In genomic region chr1:24727490-24728214, GRCh38 we compare ENCODE assay signal across 8 cellular contexts. TPM values are rescaled to one million over a fixed set of nuclear protein-coding genes. Genes with fewer than 3 reads are reported as not detected.
DNase-seq lines count a peak whose midpoint lies in the region; ATAC-seq and TF ChIP-seq lines count a peak whose summit lies in the region.

No MANE protein-coding gene starts in this region.

- H3K9me3 ChIP-seq in transverse colon: no peaks in the 10 kb centered on the region

- peaks cover 6 to 30% (median 11%) of the 10 kb centered on the region in 4 donors for H3K4me1 ChIP-seq in transverse colon

- no peak for TF ChIP-seq POLR2A in transverse colon (IDR thresholded peaks at IDR 0.05)

- intact Hi-C loops in transverse colon (cut with DNase I; ENCODE audit: low total_unique reads): no loop called here

- H3K4me1 Mint-ChIP-seq in activated naive CD8-positive, alpha-beta T cell treated with anti-CD3 and anti-CD28 coated beads for 36 hours: peaks cover 6% of the 10 kb centered on the region

- 49 to 69% methylated on average over 3 to 9 of the region's 9 CpGs for WGBS in transverse colon (ENCODE audit: low coverage in 1 of 2), 2 donors

- no peaks in the 10 kb centered on the region for H3K36me3 Mint-ChIP-seq in activated naive CD8-positive, alpha-beta T cell treated with anti-CD3 and anti-CD28 coated beads for 36 hours

- TF ChIP-seq EP300 in transverse colon (IDR thresholded peaks at IDR 0.05; ENCODE audit: low read depth): no peak

- ATAC-seq in HG03558 (IDR thresholded peaks at IDR 0.05; ENCODE audit: extremely low read depth, unreplicated experiment): peak; percentile 56

- no peaks in the 10 kb centered on the region for H3K27me3 ChIP-seq in transverse colon

- H3K36me3 ChIP-seq in transverse colon: no peaks in the 10 kb centered on the region

- H3K27me3 Mint-ChIP-seq in activated naive CD8-positive, alpha-beta T cell treated with anti-CD3 and anti-CD28 coated beads for 36 hours: peaks cover 4% of the 10 kb centered on the region

- no peak overlapping the region for H3K4me3 ChIP-seq in transverse colon

- TF ChIP-seq CTCF in transverse colon (IDR thresholded peaks at IDR 0.05): no peak

- H3K27ac ChIP-seq in transverse colon: peak overlapping the region; percentile 57 to 70 (median 64)

- no peak overlapping the region for H3K27ac Mint-ChIP-seq in activated naive CD8-positive, alpha-beta T cell treated with anti-CD3 and anti-CD28 coated beads for 36 hours

- in situ Hi-C loops in transverse colon (cut with MboI; ENCODE audit: low pct_ligation_motif_present in 1 of 4, low pct_unique_long_range_greater_than_20kb in 1 of 4, low sequenced_read_pairs in 3 of 4): no loop called here

- no peaks in the 10 kb centered on the region for H3K9me3 Mint-ChIP-seq in activated naive CD8-positive, alpha-beta T cell treated with anti-CD3 and anti-CD28 coated beads for 36 hours

- peak; percentile 85 for DNase-seq in AG08396 (ENCODE audit: low spot score)
- peak; percentile 77 for DNase-seq in GM19238 (ENCODE audit: insufficient read length, low spot score)
- DNase-seq in activated naive CD8-positive, alpha-beta T cell treated with anti-CD3 and anti-CD28 coated beads for 36 hours: peak; percentile 38
- peak; percentile 87 for DNase-seq in left kidney (ENCODE audit: low read depth, low spot score)
- peak; percentile 76 for DNase-seq in transverse colon
- DNase-seq in NCI-H82 (lab: John Stamatoyannopoulos, UW): no peak
- no peak for DNase-seq in NCI-H2171 treated with DMSO at 0.1 percent for 48 hours (lab: John Stamatoyannopoulos, UW)

- H3K4me3 Mint-ChIP-seq in activated naive CD8-positive, alpha-beta T cell treated with anti-CD3 and anti-CD28 coated beads for 36 hours: no peak overlapping the region

RNA-seq across cellular contexts. Expression of gene CLIC4, which starts 17.6 kb away (rescaled TPM):
- total RNA-seq in activated naive CD8-positive, alpha-beta T cell treated with anti-CD3 and anti-CD28 coated beads for 36 hours: 10 to 100 TPM; 25.0 to 26.4 TPM
- 100 to 1,000 TPM in 1 of 4 donors, 10 to 100 TPM in 3; 52.4 to 107 (median 65.0) TPM for total RNA-seq in transverse colon

Comparison
In these comparisons a context has a peak if more than half of its experiments do, and no peak if none do; other contexts are left out.
1. DNase-seq: peak in AG08396 (single experiment), GM19238 (single experiment), activated naive CD8-positive, alpha-beta T cell treated with anti-CD3 and anti-CD28 coated beads for 36 hours (single experiment), left kidney (single experiment) and transverse colon (single experiment); none in NCI-H82 (single experiment) and NCI-H2171 treated with DMSO at 0.1 percent for 48 hours (single experiment).